In genomic region chr12:59596232-59597143, GRCh38 we compare ENCODE assay signal across 1 cellular context.
TF ChIP-seq lines count a peak whose summit lies in the region.

No MANE protein-coding gene starts in this region.

TF ChIP-seq in HEK293, 187 proteins besides CTCF, POLR2A, EP300 and RAD21 (continued from another document):
- TF ChIP-seq, protein P1, sequence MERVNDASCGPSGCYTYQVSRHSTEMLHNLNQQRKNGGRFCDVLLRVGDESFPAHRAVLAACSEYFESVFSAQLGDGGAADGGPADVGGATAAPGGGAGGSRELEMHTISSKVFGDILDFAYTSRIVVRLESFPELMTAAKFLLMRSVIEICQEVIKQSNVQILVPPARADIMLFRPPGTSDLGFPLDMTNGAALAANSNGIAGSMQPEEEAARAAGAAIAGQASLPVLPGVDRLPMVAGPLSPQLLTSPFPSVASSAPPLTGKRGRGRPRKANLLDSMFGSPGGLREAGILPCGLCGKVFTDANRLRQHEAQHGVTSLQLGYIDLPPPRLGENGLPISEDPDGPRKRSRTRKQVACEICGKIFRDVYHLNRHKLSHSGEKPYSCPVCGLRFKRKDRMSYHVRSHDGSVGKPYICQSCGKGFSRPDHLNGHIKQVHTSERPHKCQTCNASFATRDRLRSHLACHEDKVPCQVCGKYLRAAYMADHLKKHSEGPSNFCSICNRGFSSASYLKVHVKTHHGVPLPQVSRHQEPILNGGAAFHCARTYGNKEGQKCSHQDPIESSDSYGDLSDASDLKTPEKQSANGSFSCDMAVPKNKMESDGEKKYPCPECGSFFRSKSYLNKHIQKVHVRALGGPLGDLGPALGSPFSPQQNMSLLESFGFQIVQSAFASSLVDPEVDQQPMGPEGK (tag by site-specific recombination; IDR thresholded peaks at IDR 0.05), result peak; percentile 83
- TF ChIP-seq ZNF701 (tag by site-specific recombination; IDR thresholded peaks at IDR 0.05) (no peak), SP2 (tag by site-specific recombination; IDR thresholded peaks at IDR 0.05) (peak; percentile 66), ZNF19 (tag by site-specific recombination; IDR thresholded peaks at IDR 0.05; ENCODE audit: low read depth) (no peak), ZNF211 (tag by site-specific recombination; IDR thresholded peaks at IDR 0.05; ENCODE audit: low read depth) (no peak), ZNF175 (tag by site-specific recombination; IDR thresholded peaks at IDR 0.05) (no peak), ZNF214 (tag by site-specific recombination; IDR thresholded peaks at IDR 0.05; ENCODE audit: borderline replicate concordance) (no peak), ZBTB1 (tag by site-specific recombination; IDR thresholded peaks at IDR 0.05) (no peak), ZNF223 (tag by site-specific recombination; IDR thresholded peaks at IDR 0.05) (0 out of 2 replicates have a peak, but pooled peaks have one; percentile 17), ZNF16 (tag by site-specific recombination; IDR thresholded peaks at IDR 0.05; ENCODE audit: low read depth) (no peak), ZXDB (tag by site-specific recombination; IDR thresholded peaks at IDR 0.05) (no peak), ZBTB7A (tag by site-specific recombination; IDR thresholded peaks at IDR 0.05; ENCODE audit: low read depth) (0 out of 2 replicates have a peak, but pooled peaks have one; percentile 25), TRIM28 (IDR thresholded peaks at IDR 0.05; ENCODE audit: borderline replicate concordance, low read length) (no peak), ZNF140 (tag by site-specific recombination; IDR thresholded peaks at IDR 0.05) (no peak), GLI2 (tag by site-specific recombination; IDR thresholded peaks at IDR 0.05; ENCODE audit: borderline replicate concordance, low read depth) (no peak), KLF16 (tag by site-specific recombination; IDR thresholded peaks at IDR 0.05) (no peak), ZNF202 (tag by site-specific recombination; IDR thresholded peaks at IDR 0.05; ENCODE audit: borderline replicate concordance) (peak; percentile 31; the same call in 1 of the 2 replicates), INSM2 (tag by site-specific recombination; IDR thresholded peaks at IDR 0.05) (0 out of 2 replicates have a peak, but pooled peaks have one; percentile 19), ZNF76 (tag by site-specific recombination; IDR thresholded peaks at IDR 0.05; ENCODE audit: borderline replicate concordance, low read depth) (0 out of 2 replicates have a peak, but pooled peaks have one; percentile 2), ZNF830 (tag by site-specific recombination; IDR thresholded peaks at IDR 0.05; ENCODE audit: low read depth) (no peak), ZNF658 (tag by site-specific recombination; IDR thresholded peaks at IDR 0.05) (no peak), OSR2 (tag by site-specific recombination; IDR thresholded peaks at IDR 0.05) (no peak), ZBTB8A (tag by site-specific recombination; IDR thresholded peaks at IDR 0.05) (peak; percentile 71), ZNF501 (tag by site-specific recombination; IDR thresholded peaks at IDR 0.05) (0 out of 2 replicates have a peak, but pooled peaks have one; percentile 12), ZNF114 (tag by site-specific recombination; IDR thresholded peaks at IDR 0.05) (no peak), ZIC2 (tag by site-specific recombination; IDR thresholded peaks at IDR 0.05) (peak; percentile 17; the same call in 1 of the 2 replicates), KLF17 (tag by site-specific recombination; IDR thresholded peaks at IDR 0.05) (0 out of 2 replicates have a peak, but pooled peaks have one; percentile 5), TCF7L2 (IDR thresholded peaks at IDR 0.05; ENCODE audit: borderline replicate concordance, low read depth, low read length) (no peak), KLF8 (tag by site-specific recombination; IDR thresholded peaks at IDR 0.05) (no peak; the same call in 1 of the 2 replicates), OVOL3 (tag by site-specific recombination; IDR thresholded peaks at IDR 0.05) (no peak), ZNF777 (tag by site-specific recombination; IDR thresholded peaks at IDR 0.05; ENCODE audit: borderline replicate concordance) (peak; percentile 67; the same call in 1 of the 2 replicates), ZNF791 (tag by site-specific recombination; IDR thresholded peaks at IDR 0.05) (no peak), MEIS1 (CRISPR knock-in tag; IDR thresholded peaks at IDR 0.05; ENCODE audit: borderline replicate concordance) (no peak), ZNF350 (tag by site-specific recombination; IDR thresholded peaks at IDR 0.05) (no peak), BCL11A (tag by site-specific recombination; IDR thresholded peaks at IDR 0.05; ENCODE audit: low read depth) (no peak), ZNF610 (tag by site-specific recombination; IDR thresholded peaks at IDR 0.05; ENCODE audit: borderline replicate concordance) (no peak), ZNF548 (tag by site-specific recombination; IDR thresholded peaks at IDR 0.05) (no peak)
- TF ChIP-seq, protein P2, sequence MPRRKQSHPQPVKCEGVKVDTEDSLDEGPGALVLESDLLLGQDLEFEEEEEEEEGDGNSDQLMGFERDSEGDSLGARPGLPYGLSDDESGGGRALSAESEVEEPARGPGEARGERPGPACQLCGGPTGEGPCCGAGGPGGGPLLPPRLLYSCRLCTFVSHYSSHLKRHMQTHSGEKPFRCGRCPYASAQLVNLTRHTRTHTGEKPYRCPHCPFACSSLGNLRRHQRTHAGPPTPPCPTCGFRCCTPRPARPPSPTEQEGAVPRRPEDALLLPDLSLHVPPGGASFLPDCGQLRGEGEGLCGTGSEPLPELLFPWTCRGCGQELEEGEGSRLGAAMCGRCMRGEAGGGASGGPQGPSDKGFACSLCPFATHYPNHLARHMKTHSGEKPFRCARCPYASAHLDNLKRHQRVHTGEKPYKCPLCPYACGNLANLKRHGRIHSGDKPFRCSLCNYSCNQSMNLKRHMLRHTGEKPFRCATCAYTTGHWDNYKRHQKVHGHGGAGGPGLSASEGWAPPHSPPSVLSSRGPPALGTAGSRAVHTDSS (tag by site-specific recombination; IDR thresholded peaks at IDR 0.05), result peak; percentile 58
- TF ChIP-seq, protein P3, sequence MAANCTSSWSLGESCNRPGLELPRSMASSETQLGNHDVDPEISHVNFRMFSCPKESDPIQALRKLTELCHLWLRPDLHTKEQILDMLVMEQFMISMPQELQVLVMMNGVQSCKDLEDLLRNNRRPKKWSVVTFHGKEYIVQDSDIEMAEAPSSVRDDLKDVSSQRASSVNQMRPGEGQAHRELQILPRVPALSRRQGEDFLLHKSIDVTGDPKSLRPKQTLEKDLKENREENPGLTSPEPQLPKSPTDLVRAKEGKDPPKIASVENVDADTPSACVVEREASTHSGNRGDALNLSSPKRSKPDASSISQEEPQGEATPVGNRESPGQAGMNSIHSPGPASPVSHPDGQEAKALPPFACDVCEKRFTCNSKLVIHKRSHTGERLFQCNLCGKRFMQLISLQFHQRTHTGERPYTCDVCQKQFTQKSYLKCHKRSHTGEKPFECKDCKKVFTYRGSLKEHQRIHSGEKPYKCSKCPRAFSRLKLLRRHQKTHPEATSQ (tag by site-specific recombination; IDR thresholded peaks at IDR 0.05), result no peak
- TF ChIP-seq, protein P4, sequence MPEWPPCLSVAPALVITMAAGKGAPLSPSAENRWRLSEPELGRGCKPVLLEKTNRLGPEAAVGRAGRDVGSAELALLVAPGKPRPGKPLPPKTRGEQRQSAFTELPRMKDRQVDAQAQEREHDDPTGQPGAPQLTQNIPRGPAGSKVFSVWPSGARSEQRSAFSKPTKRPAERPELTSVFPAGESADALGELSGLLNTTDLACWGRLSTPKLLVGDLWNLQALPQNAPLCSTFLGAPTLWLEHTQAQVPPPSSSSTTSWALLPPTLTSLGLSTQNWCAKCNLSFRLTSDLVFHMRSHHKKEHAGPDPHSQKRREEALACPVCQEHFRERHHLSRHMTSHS (tag by site-specific recombination; IDR thresholded peaks at IDR 0.05), result no peak
- TF ChIP-seq, protein P5, sequence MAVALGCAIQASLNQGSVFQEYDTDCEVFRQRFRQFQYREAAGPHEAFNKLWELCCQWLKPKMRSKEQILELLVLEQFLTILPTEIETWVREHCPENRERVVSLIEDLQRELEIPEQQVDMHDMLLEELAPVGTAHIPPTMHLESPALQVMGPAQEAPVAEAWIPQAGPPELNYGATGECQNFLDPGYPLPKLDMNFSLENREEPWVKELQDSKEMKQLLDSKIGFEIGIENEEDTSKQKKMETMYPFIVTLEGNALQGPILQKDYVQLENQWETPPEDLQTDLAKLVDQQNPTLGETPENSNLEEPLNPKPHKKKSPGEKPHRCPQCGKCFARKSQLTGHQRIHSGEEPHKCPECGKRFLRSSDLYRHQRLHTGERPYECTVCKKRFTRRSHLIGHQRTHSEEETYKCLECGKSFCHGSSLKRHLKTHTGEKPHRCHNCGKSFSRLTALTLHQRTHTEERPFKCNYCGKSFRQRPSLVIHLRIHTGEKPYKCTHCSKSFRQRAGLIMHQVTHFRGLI (tag by site-specific recombination; IDR thresholded peaks at IDR 0.05), result peak; percentile 77
